ENCODE assay signal across 8 cellular contexts in genomic region chr6:118709859-118710350, GRCh38. TPM values are rescaled to one million over a fixed set of nuclear protein-coding genes. Genes with fewer than 3 reads are reported as not detected.
DNase-seq lines count a peak whose midpoint lies in the region; ATAC-seq and TF ChIP-seq lines count a peak whose summit lies in the region.

No MANE protein-coding gene starts in this region.

- TF ChIP-seq CTCF in CD8-positive, alpha-beta T cell (IDR thresholded peaks at IDR 0.05) = no peak
- no peak for TF ChIP-seq CTCF in WTC11 (IDR thresholded peaks at IDR 0.05)

- POLR2A ChIA-PET in CD8-positive, alpha-beta T cell (lab: Charles Lee) = interaction anchor here (0.7 to 6.3 kb wide), 33 partner anchors 9 to 184 kb away, joined by 3 to 65 read pairs (median 5); partner anchors contain the start of genes ASF1A and CEP85L
- POLR2A ChIA-PET in WTC11 (lab: Charles Lee) = no interaction called here

- H3K9me3 ChIP-seq in CD8-positive, alpha-beta T cell (ENCODE audit: low read length) = no peaks in the 10 kb centered on the region
- no peaks in the 10 kb centered on the region for H3K9me3 ChIP-seq in muscle layer of duodenum (ENCODE audit: control insufficient read depth in 1 of 2, low read length in 2 of 2)

- H3K36me3 Mint-ChIP-seq in CD8-positive, alpha-beta T cell = peaks cover 29% of the 10 kb centered on the region
- no peaks in the 10 kb centered on the region for H3K36me3 Mint-ChIP-seq in WTC11
- H3K36me3 Mint-ChIP-seq in central memory CD8-positive, alpha-beta T cell (ENCODE audit: insufficient read depth) = peaks cover 26% of the 10 kb centered on the region

- peaks cover 2% of the 10 kb centered on the region for H3K9me3 Mint-ChIP-seq in CD8-positive, alpha-beta T cell
- H3K9me3 Mint-ChIP-seq in WTC11 = no peaks in the 10 kb centered on the region
- H3K9me3 Mint-ChIP-seq in central memory CD8-positive, alpha-beta T cell = no peaks in the 10 kb centered on the region

- no peaks in the 10 kb centered on the region for H3K27me3 Mint-ChIP-seq in CD8-positive, alpha-beta T cell (ENCODE audit: low read depth)
- H3K27me3 Mint-ChIP-seq in WTC11 (ENCODE audit: low read depth) = no peaks in the 10 kb centered on the region; the same call in 1 of the 2 replicates
- H3K27me3 Mint-ChIP-seq in central memory CD8-positive, alpha-beta T cell = no peaks in the 10 kb centered on the region

- H3K4me3 Mint-ChIP-seq in CD8-positive, alpha-beta T cell = peak overlapping the region; percentile 91
- H3K4me3 Mint-ChIP-seq in WTC11 = peak overlapping the region; percentile 60
- H3K4me3 Mint-ChIP-seq in central memory CD8-positive, alpha-beta T cell = peak overlapping the region; percentile 94

- peak; percentile 89 for ATAC-seq in CD8-positive, alpha-beta T cell
- ATAC-seq in GM19468 (IDR thresholded peaks at IDR 0.05; ENCODE audit: extremely low read depth, unreplicated experiment) = peak; percentile 76
- no peak; the same call in 1 of the 2 replicates for ATAC-seq in WTC11
- peak; percentile 97 for ATAC-seq in central memory CD8-positive, alpha-beta T cell (replicated peaks; ENCODE audit: extremely low read depth, poor library complexity, severe bottlenecking)
- peak; percentile 90 for ATAC-seq in stimulated activated naive CD8-positive, alpha-beta T cell treated with anti-CD3 and anti-CD28 coated beads, Interleukin-15, Interleukin-2, amounts not matched to agents 100 U/mL and 50 U/mL, for 24 hours

- H3K4me3 ChIP-seq in CD8-positive, alpha-beta T cell (ENCODE audit: low read depth, low read length) = peak overlapping the region; percentile 85
- H3K4me3 ChIP-seq in muscle layer of duodenum (ENCODE audit: low read depth in 1 of 2, low read length in 2 of 2) = peak overlapping the region; percentile 36 to 62

- CTCF ChIA-PET in CD8-positive, alpha-beta T cell (lab: Charles Lee) = interaction anchor here (0.6 to 4.4 kb wide), 20 partner anchors 9 to 427 kb away, joined by 3 to 17 read pairs (median 4); no protein-coding TSS in a partner anchor
- CTCF ChIA-PET in WTC11 (lab: Charles Lee) = interaction anchor here (0.8 to 1.6 kb wide), 5 partner anchors 59 to 401 kb away, joined by 3 to 4 read pairs (median 3); partner anchors contain the start of gene CEP85L

- peak overlapping the region; percentile 93 for H3K27ac Mint-ChIP-seq in CD8-positive, alpha-beta T cell
- no peak overlapping the region for H3K27ac Mint-ChIP-seq in WTC11
- H3K27ac Mint-ChIP-seq in central memory CD8-positive, alpha-beta T cell (ENCODE audit: low read depth) = peak overlapping the region; percentile 95

- peak overlapping the region; percentile 89 for H3K27ac ChIP-seq in CD8-positive, alpha-beta T cell (ENCODE audit: low read depth, low read length)
- H3K27ac ChIP-seq in muscle layer of duodenum (ENCODE audit: low read length) = peak overlapping the region; percentile 76

- intact Hi-C loops in CD8-positive, alpha-beta T cell (cut with DNase I, micrococcal nuclease) = loop anchor here (1.0 to 10.0 kb wide), 11 partner anchors 8 to 227 kb away; partner anchors contain the start of genes CEP85L (in 2 of the 2), MCM9 (in 2 of the 2) and ASF1A (in 1 of the 2)

- no peaks in the 10 kb centered on the region for H3K36me3 ChIP-seq in CD8-positive, alpha-beta T cell (ENCODE audit: insufficient read depth, low read length)
- H3K36me3 ChIP-seq in muscle layer of duodenum (ENCODE audit: control insufficient read depth in 1 of 2, insufficient read depth in 2 of 2, low read length in 2 of 2) = no peaks in the 10 kb centered on the region

- H3K4me1 Mint-ChIP-seq in CD8-positive, alpha-beta T cell (ENCODE audit: low read depth) = peaks cover 68% of the 10 kb centered on the region
- H3K4me1 Mint-ChIP-seq in WTC11 = peaks cover 47% of the 10 kb centered on the region
- peaks cover 59% of the 10 kb centered on the region for H3K4me1 Mint-ChIP-seq in central memory CD8-positive, alpha-beta T cell

- peak; percentile 34 to 83 (median 67) for DNase-seq in CD8-positive, alpha-beta T cell
- peak; percentile 51 for DNase-seq in HS-27A (ENCODE audit: low read depth)
- DNase-seq in WTC11 (ENCODE audit: low spot score) = no peak
- DNase-seq in central memory CD8-positive, alpha-beta T cell (ENCODE audit: low spot score in 2 of 2) = peak; percentile 33 to 63
- peak; percentile 72 for DNase-seq in stimulated activated naive CD8-positive, alpha-beta T cell treated with anti-CD3 and anti-CD28 coated beads, Interleukin-15, Interleukin-2, amounts not matched to agents 100 U/mL and 50 U/mL, for 24 hours
- DNase-seq in NCI-H1417 treated with DMSO at 0.1 percent for 48 hours (lab: John Stamatoyannopoulos, UW) = no peak

- H3K4me1 ChIP-seq in CD8-positive, alpha-beta T cell (ENCODE audit: insufficient read depth, low read length) = peaks cover 64% of the 10 kb centered on the region
- peaks cover 6 to 20% of the 10 kb centered on the region in 2 donors for H3K4me1 ChIP-seq in muscle layer of duodenum (ENCODE audit: control insufficient read depth in 1 of 2, insufficient read depth in 2 of 2, low read length in 2 of 2)

- H3K27me3 ChIP-seq in CD8-positive, alpha-beta T cell (ENCODE audit: insufficient read depth, low read length) = no peaks in the 10 kb centered on the region
- no peaks in the 10 kb centered on the region for H3K27me3 ChIP-seq in muscle layer of duodenum (ENCODE audit: low read depth, low read length)

TF ChIP-seq in WTC11, 78 proteins besides CTCF, POLR2A, EP300 and RAD21:
- TF ChIP-seq TCF7 (CRISPR knock-in tag; IDR thresholded peaks at IDR 0.05; ENCODE audit: low read depth) (no peak), NR3C1 (CRISPR knock-in tag; conservative IDR thresholded peaks at IDR 0.05; ENCODE audit: low read depth) (no peak), ZBTB43 (CRISPR knock-in tag; IDR thresholded peaks at IDR 0.05) (no peak), MAX (CRISPR knock-in tag; IDR thresholded peaks at IDR 0.05) (no peak), RORB (CRISPR knock-in tag; IDR thresholded peaks at IDR 0.05) (no peak), GTF2I (CRISPR knock-in tag; conservative IDR thresholded peaks at IDR 0.05) (no peak), JUN (CRISPR knock-in tag; IDR thresholded peaks at IDR 0.05) (no peak), IRF2 (CRISPR knock-in tag; IDR thresholded peaks at IDR 0.05; ENCODE audit: borderline replicate concordance, low read depth) (no peak), HMGA2 (CRISPR knock-in tag; IDR thresholded peaks at IDR 0.05) (no peak), ESRRA (CRISPR knock-in tag; IDR thresholded peaks at IDR 0.05; ENCODE audit: borderline replicate concordance) (no peak), FOXK1 (CRISPR knock-in tag; IDR thresholded peaks at IDR 0.05) (no peak), ZNF671 (CRISPR knock-in tag; IDR thresholded peaks at IDR 0.05) (no peak), ATF6 (CRISPR knock-in tag; IDR thresholded peaks at IDR 0.05) (no peak), FOXP1 (CRISPR knock-in tag; IDR thresholded peaks at IDR 0.05; ENCODE audit: borderline replicate concordance) (no peak), ZNF317 (CRISPR knock-in tag; IDR thresholded peaks at IDR 0.05; ENCODE audit: borderline replicate concordance, low read depth) (no peak)
- TF ChIP-seq, protein P1, sequence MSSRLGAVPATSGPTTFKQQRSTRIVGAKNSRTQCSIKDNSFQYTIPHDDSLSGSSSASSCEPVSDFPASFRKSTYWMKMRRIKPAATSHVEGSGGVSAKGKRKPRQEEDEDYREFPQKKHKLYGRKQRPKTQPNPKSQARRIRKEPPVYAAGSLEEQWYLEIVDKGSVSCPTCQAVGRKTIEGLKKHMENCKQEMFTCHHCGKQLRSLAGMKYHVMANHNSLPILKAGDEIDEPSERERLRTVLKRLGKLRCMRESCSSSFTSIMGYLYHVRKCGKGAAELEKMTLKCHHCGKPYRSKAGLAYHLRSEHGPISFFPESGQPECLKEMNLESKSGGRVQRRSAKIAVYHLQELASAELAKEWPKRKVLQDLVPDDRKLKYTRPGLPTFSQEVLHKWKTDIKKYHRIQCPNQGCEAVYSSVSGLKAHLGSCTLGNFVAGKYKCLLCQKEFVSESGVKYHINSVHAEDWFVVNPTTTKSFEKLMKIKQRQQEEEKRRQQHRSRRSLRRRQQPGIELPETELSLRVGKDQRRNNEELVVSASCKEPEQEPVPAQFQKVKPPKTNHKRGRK (CRISPR knock-in tag; IDR thresholded peaks at IDR 0.05; ENCODE audit: borderline replicate concordance) = no peak

RNA-seq across cellular contexts. Expression of gene CEP85L, which starts 58.5 kb away (rescaled TPM):
- total RNA-seq in CD8-positive, alpha-beta T cell = 10 to 100 TPM; 86.2 to 89.0 TPM
- total RNA-seq in WTC11 (2021) = 19.6 to 32.5 TPM (median 21.8 TPM) in 3 replicates

Comparison
In these comparisons a context has a peak if more than half of its experiments do, and no peak if none do; other contexts are left out.
1. DNase-seq: peak in CD8-positive, alpha-beta T cell (7 of 7), HS-27A (single experiment), central memory CD8-positive, alpha-beta T cell (2 of 2) and stimulated activated naive CD8-positive, alpha-beta T cell treated with anti-CD3 and anti-CD28 coated beads, Interleukin-15, Interleukin-2, amounts not matched to agents 100 U/mL and 50 U/mL, for 24 hours (single experiment); none in WTC11 (single experiment) and NCI-H1417 treated with DMSO at 0.1 percent for 48 hours (single experiment).
2. Peak in every context shown above with its lines, with median percentiles within 50 percentile points of each other: H3K4me3 Mint-ChIP-seq.